ENCODE assay signal across 32 cellular contexts in the genomic region with DNA sequence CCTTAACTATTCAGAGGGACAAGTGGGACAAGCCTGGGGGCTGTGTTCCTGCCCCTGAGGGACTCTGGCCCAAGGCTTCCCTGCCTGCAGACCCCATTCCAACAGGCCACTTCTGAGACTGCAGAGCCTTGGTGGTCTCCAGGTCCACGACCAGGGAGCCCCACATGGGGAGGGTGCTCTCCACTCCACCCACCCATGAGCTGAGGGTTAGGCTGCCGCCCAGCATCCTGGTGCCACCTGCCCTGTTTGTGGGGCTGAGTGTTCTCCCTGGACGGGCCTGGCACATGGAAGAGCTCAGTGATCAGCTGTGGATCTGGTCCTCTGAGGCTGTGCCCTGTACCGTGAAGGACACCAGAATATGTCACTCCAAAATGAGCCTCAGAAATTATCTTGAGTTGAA. TPM values are rescaled to one million over a fixed set of nuclear protein-coding genes. Genes with fewer than 3 reads are reported as not detected.
"Had no signal": no experiment of that assay in that cellular context is flagged by ENCODE, and none has a peak within 500 bp of the region (broad histone marks: within the 10 kb centered on the region; RNA-seq: fewer than 3 reads in every experiment).

No MANE protein-coding gene starts in this region.

- H3K36me3 Mint-ChIP-seq: activated CD4-positive, alpha-beta memory T cell treated with anti-CD3 and anti-CD28 coated beads for 36 hours; activated naive CD8-positive, alpha-beta T cell had no signal

- H3K27ac ChIP-seq: brain microvascular endothelial cell, coronary artery, gastroesophageal sphincter, heart right ventricle had no signal

- H3K27ac Mint-ChIP-seq: activated CD4-positive, alpha-beta memory T cell treated with anti-CD3 and anti-CD28 coated beads for 36 hours; activated CD4-positive, alpha-beta T cell treated with anti-CD3 and anti-CD28 coated beads for 36 hours; activated CD4-positive, alpha-beta T cell treated with anti-CD3 and anti-CD28 coated beads, Interleukin-2, amount 10 ng/mL, durations not matched to agents 24 days and 14 days; activated CD8-positive, alpha-beta T cell treated with anti-CD3 and anti-CD28 coated beads, Interleukin-2, amount 10 ng/mL, durations not matched to agents 7 days and 5 days; activated naive CD8-positive, alpha-beta T cell; activated T-helper 17 cell treated with anti-CD3 and anti-CD28 coated beads, Interleukin-2, amount 50 U/mL, for 72 hours; dendritic cell treated with granulocyte-macrophage colony-stimulating factor and Interleukin-4, amounts not matched to agents 40 ng/mL and 50 ng/mL, for 4 days; effector memory CD8-positive, alpha-beta T cell had no signal

- DNase-seq: activated CD4-positive, alpha-beta memory T cell treated with anti-CD3 and anti-CD28 coated beads for 36 hours; activated CD4-positive, alpha-beta T cell treated with anti-CD3 and anti-CD28 coated beads for 36 hours; activated CD4-positive, alpha-beta T cell treated with anti-CD3 and anti-CD28 coated beads, Interleukin-2, amount 10 ng/mL, durations not matched to agents 24 days and 14 days; activated CD4-positive, CD25-positive, alpha-beta regulatory T cell; activated CD4-positive, CD25-positive, alpha-beta regulatory T cell treated with anti-CD3 and anti-CD28 coated beads, Interleukin-2, amount 50 U/mL, for 72 hours; activated CD8-positive, alpha-beta T cell treated with anti-CD3 and anti-CD28 coated beads, Interleukin-2, amount 10 ng/mL, durations not matched to agents 7 days and 5 days; activated effector memory CD4-positive, alpha-beta T cell treated with Interleukin-2 at 50 U/mL for 16 hours; activated gamma-delta T cell treated with Interleukin-2 at 50 U/mL for 16 hours; activated naive CD4-positive, alpha-beta T cell treated with anti-CD3 and anti-CD28 coated beads, Interleukin-2, amount 50 U/mL, for 16 hours; activated naive CD4-positive, alpha-beta T cell treated with Interleukin-2 at 50 U/mL for 16 hours; activated T-cell treated with anti-CD3 and anti-CD28 coated beads for 4 hours; activated T-cell treated with anti-CD3 and anti-CD28 coated beads, Interleukin-2, amount 50 U/mL, for 4 hours; amniotic stem cell; anterior cingulate cortex; brain microvascular endothelial cell; effector CD4-positive, alpha-beta T cell; effector memory CD8-positive, alpha-beta T cell; erythroblast; esophagus squamous epithelium; foreskin melanocyte; heart right ventricle; T-helper 2 cell had no signal

- H3K9me3 Mint-ChIP-seq: activated CD4-positive, alpha-beta memory T cell treated with anti-CD3 and anti-CD28 coated beads for 36 hours; activated CD4-positive, alpha-beta T cell treated with anti-CD3 and anti-CD28 coated beads, Interleukin-2, amount 10 ng/mL, durations not matched to agents 24 days and 14 days; activated T-cell treated with anti-CD3 and anti-CD28 coated beads, Interleukin-2, amount 50 U/mL, for 4 hours; activated T-helper 17 cell treated with anti-CD3 and anti-CD28 coated beads, Interleukin-2, amount 50 U/mL, for 72 hours; central memory CD8-positive, alpha-beta T cell; effector memory CD8-positive, alpha-beta T cell had no signal

- H3K36me3 ChIP-seq: brain microvascular endothelial cell, esophagus squamous epithelium, gastroesophageal sphincter, heart right ventricle had no signal

- H3K4me1 Mint-ChIP-seq: activated T-helper 17 cell treated with anti-CD3 and anti-CD28 coated beads, Interleukin-2, amount 50 U/mL, for 72 hours; central memory CD8-positive, alpha-beta T cell had no signal

- H3K4me3 ChIP-seq: coronary artery, esophagus squamous epithelium, gastroesophageal sphincter, heart right ventricle had no signal

- FAIRE-seq: astrocyte, bronchial epithelial cell had no signal

- ATAC-seq: activated CD4-positive, alpha-beta T cell treated with anti-CD3 and anti-CD28 coated beads for 36 hours; activated CD8-positive, alpha-beta T cell treated with anti-CD3 and anti-CD28 coated beads, Interleukin-2, amount 10 ng/mL, durations not matched to agents 7 days and 5 days; activated T-cell treated with anti-CD3 and anti-CD28 coated beads, Interleukin-2, amount 50 U/mL, for 4 hours; activated T-helper 17 cell treated with anti-CD3 and anti-CD28 coated beads, Interleukin-2, amount 50 U/mL, for 72 hours; effector memory CD8-positive, alpha-beta T cell; gastroesophageal sphincter; heart right ventricle had no signal

- H3K9me3 ChIP-seq: esophagus squamous epithelium had no signal

- H3K4me3 Mint-ChIP-seq: activated CD4-positive, alpha-beta memory T cell treated with anti-CD3 and anti-CD28 coated beads for 36 hours; activated CD4-positive, alpha-beta T cell treated with anti-CD3 and anti-CD28 coated beads for 36 hours; activated CD4-positive, alpha-beta T cell treated with anti-CD3 and anti-CD28 coated beads, Interleukin-2, amount 10 ng/mL, durations not matched to agents 24 days and 14 days; activated CD8-positive, alpha-beta T cell treated with anti-CD3 and anti-CD28 coated beads, Interleukin-2, amount 10 ng/mL, durations not matched to agents 7 days and 5 days; activated naive CD8-positive, alpha-beta T cell; activated T-cell treated with anti-CD3 and anti-CD28 coated beads, Interleukin-2, amount 50 U/mL, for 4 hours; activated T-helper 17 cell treated with anti-CD3 and anti-CD28 coated beads, Interleukin-2, amount 50 U/mL, for 72 hours; central memory CD8-positive, alpha-beta T cell; dendritic cell treated with granulocyte-macrophage colony-stimulating factor and Interleukin-4, amounts not matched to agents 40 ng/mL and 50 ng/mL, for 4 days; effector memory CD8-positive, alpha-beta T cell had no signal

RNA-seq across cellular contexts. Expression of a gene that starts 2.5 kb away (rescaled TPM):
- total RNA-seq: activated CD4-positive, alpha-beta memory T cell treated with anti-CD3 and anti-CD28 coated beads for 36 hours; activated CD8-positive, alpha-beta T cell treated with anti-CD3 and anti-CD28 coated beads, Interleukin-2, amount 10 ng/mL, durations not matched to agents 7 days and 5 days; activated T-helper 17 cell treated with anti-CD3 and anti-CD28 coated beads, Interleukin-2, amount 50 U/mL, for 72 hours; astrocyte; fibroblast of lung; fibroblast of villous mesenchyme had no signal
- polyA plus RNA-seq: fibroblast of lung had no signal
